16 cellular contexts compared by ENCODE assay signal in genomic region chr3:105715372-105715771, GRCh38.
DNase-seq lines count a peak whose midpoint lies in the region; ATAC-seq, FAIRE-seq and TF ChIP-seq lines count a peak whose summit lies in the region.
"Had no signal": no experiment of that assay in that cellular context is flagged by ENCODE, and none has a peak within 500 bp of the region (broad histone marks: within the 10 kb centered on the region; RNA-seq: fewer than 3 reads in every experiment).

No MANE protein-coding gene starts in this region.

- peaks cover 10% of the 10 kb centered on the region for H3K4me1 ChIP-seq in left ventricle myocardium inferior

- H3K9me3 ChIP-seq in left ventricle myocardium inferior (replicated peaks), result no peaks in the 10 kb centered on the region
- H3K9me3 ChIP-seq: ovary had no signal

- no peak for TF ChIP-seq CTCF in AG09319 (IDR thresholded peaks at IDR 0.05; ENCODE audit: low read depth, low read length)
- no peak for TF ChIP-seq CTCF in bronchial epithelial cell (IDR thresholded peaks at IDR 0.05; ENCODE audit: insufficient read depth, low read length, severe bottlenecking)
- TF ChIP-seq CTCF in left ventricle myocardium inferior (IDR thresholded peaks at IDR 0.05; ENCODE audit: borderline replicate concordance), result no peak

- FAIRE-seq in bronchial epithelial cell (lab: Jason Lieb, UNC), result no peak

- H3K27ac ChIP-seq in left ventricle myocardium inferior (replicated peaks), result no peak overlapping the region
- H3K27ac ChIP-seq: cardiac muscle cell, ovary had no signal

- H3K4me3 ChIP-seq in bronchial epithelial cell (ENCODE audit: low read depth, low read length) (no peak overlapping the region), left ventricle myocardium inferior (no peak overlapping the region)
- H3K4me3 ChIP-seq: cardiac muscle cell, ovary had no signal

- DNase-seq in AG09319 (ENCODE audit: extremely low read depth, low read depth) (peak; percentile 27), HT1080 (ENCODE audit: low read depth) (peak; percentile 90), bronchial epithelial cell (ENCODE audit: low read depth) (peak; percentile 46), lung microvascular endothelial cell (ENCODE audit: low read depth in 2 of 2) (peak; percentile 56 to 86), posterior vena cava (ENCODE audit: low spot score) (no peak), left ventricle myocardium inferior (no peak)
- DNase-seq: activated CD4-positive, CD25-positive, alpha-beta regulatory T cell; activated T-cell treated with anti-CD3 and anti-CD28 coated beads, Interleukin-2, amount 50 U/mL, for 4 hours; CD8-positive, alpha-beta memory T cell; NCI-H146; NCI-H82; ovary; stimulated activated naive CD4-positive, alpha-beta T cell treated with Interleukin-2 at 50 U/mL for 16 hours had no signal

- H3K36me3 ChIP-seq in bronchial epithelial cell (ENCODE audit: control insufficient read depth, insufficient read depth, low read length), result peaks cover 6% of the 10 kb centered on the region
- H3K36me3 ChIP-seq in left ventricle myocardium inferior, result peaks cover 87% of the 10 kb centered on the region
- H3K36me3 ChIP-seq: ovary had no signal

- H3K27me3 ChIP-seq in bronchial epithelial cell (ENCODE audit: control insufficient read depth, insufficient read depth, low read length) (no peaks in the 10 kb centered on the region), left ventricle myocardium inferior (ENCODE audit: low read depth) (no peaks in the 10 kb centered on the region)
- H3K27me3 ChIP-seq: cardiac muscle cell, ovary had no signal

- intact Hi-C loops in posterior vena cava (cut with DNase I), result no loop called here
- intact Hi-C loops in left ventricle myocardium inferior (cut with micrococcal nuclease), result no loop called here

- no peak for ATAC-seq in GM18517 (IDR thresholded peaks at IDR 0.05; ENCODE audit: unreplicated experiment)
- ATAC-seq in HG03354 (IDR thresholded peaks at IDR 0.05; ENCODE audit: poor library complexity, severe bottlenecking, unreplicated experiment), result no peak
- ATAC-seq: activated T-cell treated with anti-CD3 and anti-CD28 coated beads, Interleukin-2, amount 50 U/mL, for 4 hours had no signal

Comparison
In these comparisons a context has a peak if more than half of its experiments do, and no peak if none do; other contexts are left out.
1. DNase-seq: peak in AG09319 (single experiment), HT1080 (single experiment), bronchial epithelial cell (single experiment) and lung microvascular endothelial cell (2 of 2); none in posterior vena cava (single experiment) and left ventricle myocardium inferior (single experiment).